Comparison of ENCODE assay signal across 23 cellular contexts in the genomic region with DNA sequence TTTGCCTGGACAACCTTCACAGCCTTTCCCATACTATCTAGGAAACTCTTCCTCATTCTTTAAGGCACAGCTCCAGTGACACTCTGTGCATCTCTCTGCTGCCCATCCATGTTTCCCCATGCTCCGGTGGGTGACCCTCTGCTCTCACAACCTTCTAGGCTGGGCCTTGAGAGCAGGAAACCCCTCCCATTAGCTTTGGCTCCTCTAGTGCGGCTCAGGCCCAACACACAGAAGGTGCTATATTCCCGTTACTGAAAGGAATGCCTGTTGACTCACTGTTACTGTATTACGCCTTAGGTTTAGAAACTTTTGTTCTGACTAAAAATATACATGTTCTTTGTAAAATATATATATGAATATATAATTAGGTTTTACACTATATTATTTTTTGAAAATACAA.
"Had no signal": no experiment of that assay in that cellular context is flagged by ENCODE, and none has a peak within 500 bp of the region (broad histone marks: within the 10 kb centered on the region; RNA-seq: fewer than 3 reads in every experiment).

No MANE protein-coding gene starts in this region.

- H3K36me3 Mint-ChIP-seq: activated naive CD4-positive, alpha-beta T cell treated with anti-CD3 and anti-CD28 coated beads, Interleukin-2, amount 10 ng/mL, durations not matched to agents 7 days and 5 days; memory B cell; naive thymus-derived CD8-positive, alpha-beta T cell; T-cell had no signal

- H3K27me3 ChIP-seq: breast epithelium, hepatocyte, tibial artery had no signal

- H3K4me3 ChIP-seq: breast epithelium, hepatocyte, left ventricle myocardium inferior, tibial artery had no signal

- H2AFZ ChIP-seq: hepatocyte had no signal

- H3K4me2 ChIP-seq: hepatocyte had no signal

- H3K4me3 Mint-ChIP-seq: activated CD4-positive, alpha-beta T cell treated with anti-CD3 and anti-CD28 coated beads, Interleukin-2, amount 10 ng/mL, durations not matched to agents 7 days and 5 days; activated naive CD4-positive, alpha-beta T cell treated with anti-CD3 and anti-CD28 coated beads, Interleukin-2, amount 10 ng/mL, durations not matched to agents 7 days and 5 days; activated naive CD8-positive, alpha-beta T cell treated with anti-CD3 and anti-CD28 coated beads, Interleukin-2, amount 50 U/mL, for 24 hours; effector memory CD8-positive, alpha-beta T cell; memory B cell; naive thymus-derived CD8-positive, alpha-beta T cell; T-cell had no signal

- H3K27ac Mint-ChIP-seq: activated CD4-positive, alpha-beta T cell treated with anti-CD3 and anti-CD28 coated beads, Interleukin-2, amount 10 ng/mL, durations not matched to agents 7 days and 5 days; activated naive CD4-positive, alpha-beta T cell treated with anti-CD3 and anti-CD28 coated beads, Interleukin-2, amount 10 ng/mL, durations not matched to agents 7 days and 5 days; activated naive CD8-positive, alpha-beta T cell treated with anti-CD3 and anti-CD28 coated beads, Interleukin-2, amount 50 U/mL, for 24 hours; effector memory CD8-positive, alpha-beta T cell; memory B cell; naive thymus-derived CD8-positive, alpha-beta T cell; T-cell had no signal

- H3K36me3 ChIP-seq: breast epithelium, left ventricle myocardium inferior, tibial artery had no signal

- H3K9me3 ChIP-seq: breast epithelium, left ventricle myocardium inferior, tibial artery had no signal

- H3K9me3 Mint-ChIP-seq: activated CD4-positive, alpha-beta T cell treated with anti-CD3 and anti-CD28 coated beads, Interleukin-2, amount 10 ng/mL, durations not matched to agents 7 days and 5 days; activated naive CD4-positive, alpha-beta T cell treated with anti-CD3 and anti-CD28 coated beads, Interleukin-2, amount 10 ng/mL, durations not matched to agents 7 days and 5 days; activated naive CD8-positive, alpha-beta T cell treated with anti-CD3 and anti-CD28 coated beads, Interleukin-2, amount 50 U/mL, for 24 hours; effector memory CD8-positive, alpha-beta T cell; memory B cell; naive thymus-derived CD8-positive, alpha-beta T cell; T-cell had no signal

- H3K4me1 Mint-ChIP-seq: activated CD4-positive, alpha-beta T cell treated with anti-CD3 and anti-CD28 coated beads, Interleukin-2, amount 10 ng/mL, durations not matched to agents 7 days and 5 days; activated naive CD4-positive, alpha-beta T cell treated with anti-CD3 and anti-CD28 coated beads, Interleukin-2, amount 10 ng/mL, durations not matched to agents 7 days and 5 days; activated naive CD8-positive, alpha-beta T cell treated with anti-CD3 and anti-CD28 coated beads, Interleukin-2, amount 50 U/mL, for 24 hours; memory B cell; naive thymus-derived CD8-positive, alpha-beta T cell; T-cell had no signal

- H3K79me2 ChIP-seq: hepatocyte had no signal

- DNase-seq: activated CD4-positive, alpha-beta T cell treated with anti-CD3 and anti-CD28 coated beads, Interleukin-2, amount 10 ng/mL, durations not matched to agents 7 days and 5 days; activated CD8-positive, alpha-beta memory T cell treated with anti-CD3 and anti-CD28 coated beads, Interleukin-2, amount 50 U/mL, for 48 hours; activated effector memory CD4-positive, alpha-beta T cell treated with Interleukin-2 at 50 U/mL for 16 hours; activated naive CD4-positive, alpha-beta T cell treated with anti-CD3 and anti-CD28 coated beads, Interleukin-2, amount 10 ng/mL, durations not matched to agents 7 days and 5 days; activated naive CD8-positive, alpha-beta T cell treated with anti-CD3 and anti-CD28 coated beads, Interleukin-2, amount 50 U/mL, for 24 hours; activated T-cell treated with anti-CD3 and anti-CD28 coated beads, Interleukin-2, amount 50 U/mL, for 48 hours; aorta; effector memory CD8-positive, alpha-beta T cell; foreskin fibroblast; left ventricle myocardium inferior; naive thymus-derived CD8-positive, alpha-beta T cell; nucleus accumbens; posterior cingulate gyrus; retina; stimulated activated CD4-positive, alpha-beta T cell treated with anti-CD3 and anti-CD28 coated beads, Interleukin-12 subunit alpha, Interleukin-12 subunit beta, amount 100 ng/mL, for 4 hours; stimulated activated CD4-positive, alpha-beta T cell treated with anti-CD3 and anti-CD28 coated beads, Interleukin-1b, Interleukin-23, amount 100 ng/mL, for 48 hours; stimulated activated naive CD4-positive, alpha-beta T cell treated with Interleukin-2 at 50 U/mL for 16 hours; T-cell; tibial artery had no signal

- H3K27ac ChIP-seq: epithelial cell of prostate, hepatocyte, left ventricle myocardium inferior, tibial artery had no signal

- H3K4me1 ChIP-seq: breast epithelium, left ventricle myocardium inferior had no signal
